ENCODE assay signal across 9 cellular contexts in genomic region chr20:5090191-5090590, GRCh38. TPM values are rescaled to one million over a fixed set of nuclear protein-coding genes. Genes with fewer than 3 reads are reported as not detected.
DNase-seq lines count a peak whose midpoint lies in the region; ATAC-seq, FAIRE-seq and TF ChIP-seq lines count a peak whose summit lies in the region.
"Had no signal": no experiment of that assay in that cellular context is flagged by ENCODE, and none has a peak within 500 bp of the region (broad histone marks: within the 10 kb centered on the region; RNA-seq: fewer than 3 reads in every experiment).

No MANE protein-coding gene starts in this region.

- no peaks in the 10 kb centered on the region for H3K27me3 ChIP-seq in parathyroid adenoma (ENCODE audit: control insufficient read depth, insufficient read depth, low read length)
- H3K27me3 ChIP-seq in small intestine (ENCODE audit: control insufficient read depth in 2 of 2, insufficient read depth in 2 of 2, low read length in 2 of 2): no peaks in the 10 kb centered on the region

- H3K9ac ChIP-seq in parathyroid adenoma: no peak overlapping the region

- no peak overlapping the region for H3K4me2 ChIP-seq in parathyroid adenoma (ENCODE audit: low read length)

- H3K9me3 Mint-ChIP-seq in effector memory CD8-positive, alpha-beta T cell: no peaks in the 10 kb centered on the region

- H2AFZ ChIP-seq in parathyroid adenoma: no peak overlapping the region

- H3K27me3 Mint-ChIP-seq in effector memory CD8-positive, alpha-beta T cell: no peaks in the 10 kb centered on the region

- 59 to 90% (median 62%) methylated on average over 4 of the region's 4 CpGs for WGBS in small intestine, 3 donors

- H3K4me3 Mint-ChIP-seq in effector memory CD8-positive, alpha-beta T cell: peak overlapping the region; percentile 4 to 9

- peaks cover 11 to 13% of the 10 kb centered on the region in 2 donors for H3K4me1 Mint-ChIP-seq in effector memory CD8-positive, alpha-beta T cell (ENCODE audit: low read depth in 2 of 2)

- peak; percentile 93 for DNase-seq in MV-4-11 (lab: John Stamatoyannopoulos, UW)
- peak in 1 of 3 experiments; percentile 10 for DNase-seq in effector memory CD8-positive, alpha-beta T cell
- DNase-seq in NCI-H1092 treated with DMSO at 0.1 percent for 48 hours (lab: John Stamatoyannopoulos, UW): no peak
- DNase-seq in glomerular visceral epithelial cell (ENCODE audit: extremely low spot score): no peak
- no peak for DNase-seq in small intestine
- no peak for DNase-seq in effector CD4-positive, alpha-beta T cell

- no peak for FAIRE-seq in small intestine (lab: Jason Lieb, UNC)

- peaks cover 8% of the 10 kb centered on the region for H3K36me3 Mint-ChIP-seq in effector memory CD8-positive, alpha-beta T cell (ENCODE audit: insufficient read depth)

- no peaks in the 10 kb centered on the region for H3K79me2 ChIP-seq in parathyroid adenoma

- peak overlapping the region; percentile 16 for H3K27ac ChIP-seq in parathyroid adenoma
- H3K27ac ChIP-seq in small intestine (ENCODE audit: low read depth in 1 of 2, low read length in 1 of 2): peak overlapping the region in 1 of 2 donors; percentile 58
- H3K27ac ChIP-seq: SK-N-MC had no signal

- H3K4me1 ChIP-seq in parathyroid adenoma (no peaks in the 10 kb centered on the region), small intestine (ENCODE audit: control insufficient read depth in 2 of 2, insufficient read depth in 1 of 2, low read depth in 1 of 2, low read length in 1 of 2) (no peaks in the 10 kb centered on the region)

- no peak overlapping the region for H3K4me3 ChIP-seq in parathyroid adenoma (ENCODE audit: low read depth, low read length)
- no peak overlapping the region for H3K4me3 ChIP-seq in small intestine (ENCODE audit: low read depth in 1 of 2, low read length in 2 of 2)
- H3K4me3 ChIP-seq: SK-N-MC had no signal

- no peaks in the 10 kb centered on the region for H3K9me3 ChIP-seq in parathyroid adenoma (ENCODE audit: control insufficient read depth, low read length)
- no peaks in the 10 kb centered on the region for H3K9me3 ChIP-seq in small intestine (ENCODE audit: control insufficient read depth, low read depth)

- H3K36me3 ChIP-seq in parathyroid adenoma (ENCODE audit: control insufficient read depth, insufficient read depth, low read length) (no peaks in the 10 kb centered on the region), small intestine (ENCODE audit: control insufficient read depth in 2 of 2, insufficient read depth in 2 of 2, low read length in 2 of 2) (no peaks in the 10 kb centered on the region)

- peak overlapping the region; percentile 75 to 82 for H3K27ac Mint-ChIP-seq in effector memory CD8-positive, alpha-beta T cell

- TF ChIP-seq CTCF in parathyroid adenoma (IDR thresholded peaks at IDR 0.05): no peak

- peak; percentile 58 for ATAC-seq in GM18867 (IDR thresholded peaks at IDR 0.05; ENCODE audit: unreplicated experiment)
- ATAC-seq in effector memory CD8-positive, alpha-beta T cell (replicated peaks): peak; percentile 56

RNA-seq across cellular contexts. Expression of gene TMEM230, which starts 22.7 kb away (rescaled TPM):
- 10 to 100 TPM; 82.3 to 85.1 (median 83.2) TPM for polyA plus RNA-seq in small intestine

RNA-seq across cellular contexts. Expression of gene PCNA, which starts 29.6 kb away (rescaled TPM):
- polyA plus RNA-seq in small intestine: 100 to 1,000 TPM in 1 of 3 donors, 10 to 100 TPM in 2; 57.6 to 144 (median 77.8) TPM

RNA-seq across cellular contexts. Expression of gene CDS2, which starts 36.6 kb away (rescaled TPM):
- polyA plus RNA-seq in small intestine: 10 to 100 TPM in 1 of 3 donors, 1 to 10 TPM in 2; 2.9 to 13.1 (median 5.1) TPM
